In genomic region chr20:47289096-47289495, GRCh38 we compare ENCODE assay signal across 17 cellular contexts.
DNase-seq lines count a peak whose midpoint lies in the region; ATAC-seq and TF ChIP-seq lines count a peak whose summit lies in the region.
"Had no signal": no experiment of that assay in that cellular context is flagged by ENCODE, and none has a peak within 500 bp of the region (broad histone marks: within the 10 kb centered on the region; RNA-seq: fewer than 3 reads in every experiment).

No MANE protein-coding gene starts in this region.

- intact Hi-C loops in Caco-2 (cut with micrococcal nuclease; ENCODE audit: unreplicated experiment) (no loop called here), A673 (cut with micrococcal nuclease; ENCODE audit: unreplicated experiment) (no loop called here)

- H3K4me1 ChIP-seq in Caco-2 (peaks cover 1% of the 10 kb centered on the region), A673 (ENCODE audit: insufficient read depth, low read length, poor library complexity, severe bottlenecking) (no peaks in the 10 kb centered on the region)

- H3K4me1 Mint-ChIP-seq in Caco-2 (ENCODE audit: low read depth, unreplicated experiment): peaks cover 17% of the 10 kb centered on the region
- peaks cover 6% of the 10 kb centered on the region for H3K4me1 Mint-ChIP-seq in stimulated activated effector memory CD8-positive, alpha-beta T cell treated with anti-CD3 and anti-CD28 coated beads, Interleukin-12 subunit alpha, Interleukin-12 subunit beta, amount 100 ng/mL, for 72 hours
- H3K4me1 Mint-ChIP-seq: CD14-positive monocyte; CD4-positive, alpha-beta memory T cell had no signal

- H3K36me3 ChIP-seq in Caco-2 (ENCODE audit: control insufficient read depth, insufficient read depth, low read length): peaks cover 18% of the 10 kb centered on the region
- H3K36me3 ChIP-seq in A673 (ENCODE audit: insufficient read depth, low read length, poor library complexity, severe bottlenecking): peaks cover 43% of the 10 kb centered on the region

- H3K27ac ChIP-seq in RWPE1: peak overlapping the region; percentile 13; the same call in 1 of the 2 replicates
- H3K27ac ChIP-seq in A673 (ENCODE audit: low read depth, low read length, poor library complexity, severe bottlenecking): no peak overlapping the region
- H3K27ac ChIP-seq: 22Rv1, BLaER1, GM23248 had no signal

- H3K27ac Mint-ChIP-seq in Caco-2 (ENCODE audit: unreplicated experiment): peak overlapping the region; percentile 30
- peak overlapping the region; percentile 34 for H3K27ac Mint-ChIP-seq in stimulated activated effector memory CD8-positive, alpha-beta T cell treated with anti-CD3 and anti-CD28 coated beads, Interleukin-12 subunit alpha, Interleukin-12 subunit beta, amount 100 ng/mL, for 72 hours

- no peak overlapping the region for H3K4me3 Mint-ChIP-seq in Caco-2 (ENCODE audit: unreplicated experiment)
- no peak overlapping the region for H3K4me3 Mint-ChIP-seq in stimulated activated effector memory CD8-positive, alpha-beta T cell treated with anti-CD3 and anti-CD28 coated beads, Interleukin-12 subunit alpha, Interleukin-12 subunit beta, amount 100 ng/mL, for 72 hours
- H3K4me3 Mint-ChIP-seq: CD14-positive monocyte; CD4-positive, alpha-beta memory T cell had no signal

- BruUV-seq in Caco-2 (replicated peaks; lab: Mats Ljungman, UMichigan): no TSS peak
- BruUV-seq in A673 (replicated peaks; lab: Mats Ljungman, UMichigan): no TSS peak

- no peak for TF ChIP-seq CTCF in Caco-2 (IDR thresholded peaks at IDR 0.05; ENCODE audit: insufficient read depth in 1 of 2, low read depth in 1 of 2, low read length in 1 of 2, severe bottlenecking in 1 of 2, unreplicated experiment in 1 of 2)
- TF ChIP-seq CTCF in RWPE1 (conservative IDR thresholded peaks at IDR 0.05; ENCODE audit: low read depth): no peak
- TF ChIP-seq CTCF in A673 (conservative IDR thresholded peaks at IDR 0.05; ENCODE audit: low read depth, low read length): no peak

- H3K36me3 Mint-ChIP-seq in Caco-2 (ENCODE audit: insufficient read depth, unreplicated experiment): peaks cover 95% of the 10 kb centered on the region
- H3K36me3 Mint-ChIP-seq in stimulated activated effector memory CD8-positive, alpha-beta T cell treated with anti-CD3 and anti-CD28 coated beads, Interleukin-12 subunit alpha, Interleukin-12 subunit beta, amount 100 ng/mL, for 72 hours: peaks cover 97% of the 10 kb centered on the region

- H3K27me3 Mint-ChIP-seq in Caco-2 (ENCODE audit: insufficient read depth, unreplicated experiment): no peaks in the 10 kb centered on the region
- H3K27me3 Mint-ChIP-seq: CD4-positive, alpha-beta memory T cell had no signal

- no peak for ATAC-seq in stimulated activated effector memory CD8-positive, alpha-beta T cell treated with anti-CD3 and anti-CD28 coated beads, Interleukin-12 subunit alpha, Interleukin-12 subunit beta, amount 100 ng/mL, for 72 hours
- ATAC-seq: A549, GM12878 had no signal

- H3K9me3 ChIP-seq in Caco-2 (no peaks in the 10 kb centered on the region), A673 (ENCODE audit: low read depth, low read length, poor library complexity, severe bottlenecking) (no peaks in the 10 kb centered on the region)
- H3K9me3 ChIP-seq: A549 had no signal

- no peaks in the 10 kb centered on the region for H3K9me3 Mint-ChIP-seq in Caco-2 (ENCODE audit: unreplicated experiment)
- no peaks in the 10 kb centered on the region for H3K9me3 Mint-ChIP-seq in stimulated activated effector memory CD8-positive, alpha-beta T cell treated with anti-CD3 and anti-CD28 coated beads, Interleukin-12 subunit alpha, Interleukin-12 subunit beta, amount 100 ng/mL, for 72 hours

- no peaks in the 10 kb centered on the region for H3K27me3 ChIP-seq in Caco-2 (replicated peaks; ENCODE audit: control insufficient read depth, insufficient read depth, low read length)
- no peaks in the 10 kb centered on the region for H3K27me3 ChIP-seq in A673 (replicated peaks; ENCODE audit: insufficient read depth, low read depth, low read length, poor library complexity)
- H3K27me3 ChIP-seq: BLaER1 had no signal

- CTCF ChIA-PET in Caco-2 (lab: Charles Lee) (interaction anchor here (1.5 kb wide), 1 partner anchor 95 kb away, joined by 6 read pairs; no protein-coding TSS in a partner anchor), RWPE1 (lab: Yijun Ruan, JAX) (interaction anchor here (0.6 to 1.4 kb wide), 5 partner anchors 9 to 325 kb away, joined by 3 to 8 read pairs (median 3); no protein-coding TSS in a partner anchor), A673 (lab: Charles Lee) (no interaction called here)

- DNase-seq in SIG-M5 treated with dmso at 0.1 percent for 504 hours (lab: John Stamatoyannopoulos, UW; ENCODE audit: unreplicated experiment): peak; percentile 61
- DNase-seq in SIG-M5 (lab: John Stamatoyannopoulos, UW): no peak
- no peak for DNase-seq in Caco-2
- DNase-seq in RWPE1 (ENCODE audit: low spot score): no peak
- DNase-seq in stimulated activated effector memory CD8-positive, alpha-beta T cell treated with anti-CD3 and anti-CD28 coated beads, Interleukin-12 subunit alpha, Interleukin-12 subunit beta, amount 100 ng/mL, for 72 hours (ENCODE audit: low spot score in 2 of 2): no peak
- DNase-seq in NCI-H2227 (lab: John Stamatoyannopoulos, UW; ENCODE audit: unreplicated experiment): no peak
- no peak for DNase-seq in A673 (ENCODE audit: low spot score)
- DNase-seq: Calu3; CD4-positive, alpha-beta memory T cell; DMS79 treated with DMSO at 0.1 percent for 48 hours; GM23248; HCEC 1CT had no signal

- H3K4me3 ChIP-seq in Caco-2 (ENCODE audit: low read depth, low read length): no peak overlapping the region
- H3K4me3 ChIP-seq in A673 (ENCODE audit: low read depth, low read length, poor library complexity, severe bottlenecking): no peak overlapping the region
- H3K4me3 ChIP-seq: A549, BLaER1, GM12878, GM23248 had no signal

- POLR2A ChIA-PET in Caco-2 (lab: Charles Lee): interaction anchor here (1.0 kb wide), 1 partner anchor 70 kb away, joined by 3 read pairs; no protein-coding TSS in a partner anchor
- POLR2A ChIA-PET in RWPE1 (lab: Yijun Ruan, JAX; ENCODE audit: low non-redundant PET): no interaction called here
- POLR2A ChIA-PET in A673 (lab: Charles Lee; ENCODE audit: low non-redundant PET): no interaction called here
